ENCODE assay signal across 10 cellular contexts in genomic region chr6:148648754-148649453, GRCh38.
"Had no signal": no experiment of that assay in that cellular context is flagged by ENCODE, and none has a peak within 500 bp of the region (broad histone marks: within the 10 kb centered on the region; RNA-seq: fewer than 3 reads in every experiment).

No MANE protein-coding gene starts in this region.

- H3K27ac Mint-ChIP-seq: activated naive CD8-positive, alpha-beta T cell treated with anti-CD3 and anti-CD28 coated beads, Interleukin-2, amount 50 U/mL, for 24 hours; activated T-helper 1 cell treated with anti-CD3 and anti-CD28 coated beads, Interleukin-12 subunit alpha, Interleukin-12 subunit beta, Interleukin-2, Interleukin-4 antibody, amounts not matched to agents 30 ng/mL and 10 ng/mL and 1 ng/mL, durations not matched to agents 14 hours and 24 hours and 36 hours; naive thymus-derived CD4-positive, alpha-beta T cell had no signal

- H3K4me1 Mint-ChIP-seq: naive thymus-derived CD4-positive, alpha-beta T cell had no signal

- ATAC-seq: activated naive CD8-positive, alpha-beta T cell treated with anti-CD3 and anti-CD28 coated beads, Interleukin-2, amount 50 U/mL, for 24 hours; esophagus mucosa; naive thymus-derived CD4-positive, alpha-beta T cell had no signal

- FAIRE-seq: astrocyte, endometrium had no signal

- DNase-seq: activated naive CD4-positive, alpha-beta T cell; activated naive CD8-positive, alpha-beta T cell treated with anti-CD3 and anti-CD28 coated beads, Interleukin-2, amount 50 U/mL, for 24 hours; glutamatergic neuron; lower lobe of right lung; naive thymus-derived CD4-positive, alpha-beta T cell; posterior cingulate gyrus had no signal

- H3K4me3 Mint-ChIP-seq: activated naive CD8-positive, alpha-beta T cell treated with anti-CD3 and anti-CD28 coated beads, Interleukin-2, amount 50 U/mL, for 24 hours; activated T-helper 1 cell treated with anti-CD3 and anti-CD28 coated beads, Interleukin-12 subunit alpha, Interleukin-12 subunit beta, Interleukin-2, Interleukin-4 antibody, amounts not matched to agents 30 ng/mL and 10 ng/mL and 1 ng/mL, durations not matched to agents 14 hours and 24 hours and 36 hours; naive thymus-derived CD4-positive, alpha-beta T cell had no signal
